ENCODE assay signal across 14 cellular contexts in genomic region chr4:166941629-166942028, GRCh38.
DNase-seq lines count a peak whose midpoint lies in the region; ATAC-seq lines count a peak whose summit lies in the region.
"Had no signal": no experiment of that assay in that cellular context is flagged by ENCODE, and none has a peak within 500 bp of the region (broad histone marks: within the 10 kb centered on the region; RNA-seq: fewer than 3 reads in every experiment).

No MANE protein-coding gene starts in this region.

- H3K4me2 ChIP-seq in neuronal stem cell (ENCODE audit: insufficient read depth, low read length, poor library complexity, severe bottlenecking), result no peak overlapping the region

- no peak overlapping the region for H3K4me3 ChIP-seq in neuronal stem cell (ENCODE audit: low read length in 2 of 2)
- H3K4me3 ChIP-seq: dorsolateral prefrontal cortex, heart left ventricle, psoas muscle had no signal

- H2BK15ac ChIP-seq in neuronal stem cell (ENCODE audit: low read length), result no peak overlapping the region

- H3K9ac ChIP-seq in neuronal stem cell (ENCODE audit: low read depth, low read length, poor library complexity), result no peak overlapping the region

- H3K14ac ChIP-seq in neuronal stem cell (ENCODE audit: low read length), result no peak overlapping the region

- H3K27ac ChIP-seq in neuronal stem cell (replicated peaks; ENCODE audit: low read length), result no peak overlapping the region
- H3K27ac ChIP-seq: heart left ventricle, HL-60, psoas muscle had no signal

- no peak overlapping the region for H2BK5ac ChIP-seq in neuronal stem cell (ENCODE audit: low read length)

- no peak overlapping the region for H3K23ac ChIP-seq in neuronal stem cell (ENCODE audit: low read depth, low read length, poor library complexity)

- H3K79me1 ChIP-seq in neuronal stem cell (ENCODE audit: low read depth, low read length), result no peaks in the 10 kb centered on the region

- H4K8ac ChIP-seq in neuronal stem cell (ENCODE audit: low read depth, low read length), result no peak overlapping the region

- WGBS in neuronal stem cell (ENCODE audit: extremely low coverage in 2 of 2, insufficient read length in 2 of 2, insufficient replicate concordance in 1 of 2), 2 donors, result no CpG with 5 or more reads among the region's 6 CpGs

- no peak overlapping the region for H2AK5ac ChIP-seq in neuronal stem cell (ENCODE audit: low read depth, low read length)

- H2BK12ac ChIP-seq in neuronal stem cell (ENCODE audit: low read length), result no peak overlapping the region

- H3K4me1 ChIP-seq in neuronal stem cell (ENCODE audit: control insufficient read depth in 2 of 2, insufficient read depth in 1 of 2, low read depth in 1 of 2, low read length in 2 of 2), result no peaks in the 10 kb centered on the region
- H3K4me1 ChIP-seq: heart left ventricle, psoas muscle had no signal

- H3K18ac ChIP-seq in neuronal stem cell (ENCODE audit: low read length), result no peak overlapping the region

- no peak overlapping the region for H2AFZ ChIP-seq in neuronal stem cell (ENCODE audit: low read length)

- no peak overlapping the region for H2BK120ac ChIP-seq in neuronal stem cell (ENCODE audit: low read depth, low read length)

- H3K4ac ChIP-seq in neuronal stem cell (ENCODE audit: low read length), result no peak overlapping the region

- H3K9me3 ChIP-seq in neuronal stem cell (replicated peaks in 1 of 2; ENCODE audit: control insufficient read depth in 2 of 2, insufficient read depth in 1 of 2, low read depth in 1 of 2, low read length in 2 of 2), result no peaks in the 10 kb centered on the region
- H3K9me3 ChIP-seq: heart left ventricle, psoas muscle had no signal

- ATAC-seq in GM19395 (IDR thresholded peaks at IDR 0.05; ENCODE audit: unreplicated experiment) (peak; percentile 63), HG03196 (IDR thresholded peaks at IDR 0.05; ENCODE audit: unreplicated experiment) (peak; percentile 74)
- ATAC-seq: heart left ventricle, psoas muscle had no signal

- peak; percentile 67 for DNase-seq in EL
- DNase-seq in amniotic stem cell (lab: John Stamatoyannopoulos, UW), result peak; percentile 68
- no peak for DNase-seq in effector CD8-positive, alpha-beta T cell (lab: John Stamatoyannopoulos, UW)
- DNase-seq in NCI-H2081 treated with DMSO at 0.1 percent for 48 hours (lab: John Stamatoyannopoulos, UW), result no peak
- no peak for DNase-seq in neuronal stem cell (ENCODE audit: low spot score)
- DNase-seq in cerebellar cortex (ENCODE audit: low spot score), result no peak
- DNase-seq: activated gamma-delta T cell treated with Interleukin-2 at 50 U/mL for 16 hours, dorsolateral prefrontal cortex, heart left ventricle, NCI-H1105 treated with DMSO at 0.1 percent for 48 hours, psoas muscle had no signal

- no peak overlapping the region for H4K91ac ChIP-seq in neuronal stem cell (ENCODE audit: low read depth, low read length, poor library complexity)

- no peaks in the 10 kb centered on the region for H3K36me3 ChIP-seq in neuronal stem cell (replicated peaks in 1 of 2; ENCODE audit: control insufficient read depth in 2 of 2, insufficient read depth in 2 of 2, low read length in 2 of 2)
- H3K36me3 ChIP-seq: heart left ventricle had no signal

- H3K27me3 ChIP-seq in neuronal stem cell (ENCODE audit: control insufficient read depth in 3 of 3, insufficient read depth in 3 of 3, low read depth in 1 of 3, low read length in 3 of 3), result no peaks in the 10 kb centered on the region
- H3K27me3 ChIP-seq: dorsolateral prefrontal cortex, heart left ventricle had no signal

Comparison
In these comparisons a context has a peak if more than half of its experiments do, and no peak if none do; other contexts are left out.
1. DNase-seq: peak in EL (single experiment) and amniotic stem cell (single experiment); none in effector CD8-positive, alpha-beta T cell (single experiment), NCI-H2081 treated with DMSO at 0.1 percent for 48 hours (single experiment), neuronal stem cell (single experiment) and cerebellar cortex (single experiment).